ENCODE assay signal across 1 cellular context in the genomic region with DNA sequence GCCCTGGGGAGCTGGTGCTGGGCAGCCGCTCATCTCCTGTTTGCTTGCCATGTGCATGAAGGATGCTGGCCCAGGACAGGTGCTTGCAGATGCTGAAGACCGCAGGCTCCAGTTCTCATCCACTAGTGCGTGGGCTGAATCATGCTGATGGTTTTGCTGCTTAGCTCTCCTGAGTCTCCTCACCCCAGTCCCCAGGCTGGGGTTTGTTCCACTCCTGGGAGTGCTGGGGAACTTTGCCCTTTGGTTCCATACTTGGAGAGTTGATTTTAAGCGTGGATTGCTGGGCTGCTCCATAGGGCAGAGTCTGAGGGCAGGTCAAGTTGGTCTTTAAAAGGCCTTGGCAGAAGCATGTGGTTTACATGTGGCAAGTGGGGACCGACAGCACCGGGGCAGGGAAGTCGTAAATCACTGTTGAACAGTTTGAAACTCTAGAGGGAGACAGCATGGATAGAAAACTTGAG.
TF ChIP-seq lines count a peak whose summit lies in the region.

No MANE protein-coding gene starts in this region.

TF ChIP-seq in HepG2, 621 proteins besides CTCF, POLR2A, EP300 and RAD21 (continued from another document and continues in another):
- TF ChIP-seq, protein P1, sequence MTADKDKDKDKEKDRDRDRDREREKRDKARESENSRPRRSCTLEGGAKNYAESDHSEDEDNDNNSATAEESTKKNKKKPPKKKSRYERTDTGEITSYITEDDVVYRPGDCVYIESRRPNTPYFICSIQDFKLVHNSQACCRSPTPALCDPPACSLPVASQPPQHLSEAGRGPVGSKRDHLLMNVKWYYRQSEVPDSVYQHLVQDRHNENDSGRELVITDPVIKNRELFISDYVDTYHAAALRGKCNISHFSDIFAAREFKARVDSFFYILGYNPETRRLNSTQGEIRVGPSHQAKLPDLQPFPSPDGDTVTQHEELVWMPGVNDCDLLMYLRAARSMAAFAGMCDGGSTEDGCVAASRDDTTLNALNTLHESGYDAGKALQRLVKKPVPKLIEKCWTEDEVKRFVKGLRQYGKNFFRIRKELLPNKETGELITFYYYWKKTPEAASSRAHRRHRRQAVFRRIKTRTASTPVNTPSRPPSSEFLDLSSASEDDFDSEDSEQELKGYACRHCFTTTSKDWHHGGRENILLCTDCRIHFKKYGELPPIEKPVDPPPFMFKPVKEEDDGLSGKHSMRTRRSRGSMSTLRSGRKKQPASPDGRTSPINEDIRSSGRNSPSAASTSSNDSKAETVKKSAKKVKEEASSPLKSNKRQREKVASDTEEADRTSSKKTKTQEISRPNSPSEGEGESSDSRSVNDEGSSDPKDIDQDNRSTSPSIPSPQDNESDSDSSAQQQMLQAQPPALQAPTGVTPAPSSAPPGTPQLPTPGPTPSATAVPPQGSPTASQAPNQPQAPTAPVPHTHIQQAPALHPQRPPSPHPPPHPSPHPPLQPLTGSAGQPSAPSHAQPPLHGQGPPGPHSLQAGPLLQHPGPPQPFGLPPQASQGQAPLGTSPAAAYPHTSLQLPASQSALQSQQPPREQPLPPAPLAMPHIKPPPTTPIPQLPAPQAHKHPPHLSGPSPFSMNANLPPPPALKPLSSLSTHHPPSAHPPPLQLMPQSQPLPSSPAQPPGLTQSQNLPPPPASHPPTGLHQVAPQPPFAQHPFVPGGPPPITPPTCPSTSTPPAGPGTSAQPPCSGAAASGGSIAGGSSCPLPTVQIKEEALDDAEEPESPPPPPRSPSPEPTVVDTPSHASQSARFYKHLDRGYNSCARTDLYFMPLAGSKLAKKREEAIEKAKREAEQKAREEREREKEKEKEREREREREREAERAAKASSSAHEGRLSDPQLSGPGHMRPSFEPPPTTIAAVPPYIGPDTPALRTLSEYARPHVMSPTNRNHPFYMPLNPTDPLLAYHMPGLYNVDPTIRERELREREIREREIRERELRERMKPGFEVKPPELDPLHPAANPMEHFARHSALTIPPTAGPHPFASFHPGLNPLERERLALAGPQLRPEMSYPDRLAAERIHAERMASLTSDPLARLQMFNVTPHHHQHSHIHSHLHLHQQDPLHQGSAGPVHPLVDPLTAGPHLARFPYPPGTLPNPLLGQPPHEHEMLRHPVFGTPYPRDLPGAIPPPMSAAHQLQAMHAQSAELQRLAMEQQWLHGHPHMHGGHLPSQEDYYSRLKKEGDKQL (CRISPR knock-in tag; IDR thresholded peaks at IDR 0.05; ENCODE audit: low read depth) = no peak
- TF ChIP-seq RXRA (CRISPR knock-in tag; IDR thresholded peaks at IDR 0.05) (peak; percentile 20; the same call in 1 of the 2 replicates), SUZ12 (IDR thresholded peaks at IDR 0.05; ENCODE audit: low read depth, low read length) (no peak), ZNF720 (CRISPR knock-in tag; IDR thresholded peaks at IDR 0.05) (no peak), ZC3H13 (CRISPR knock-in tag; IDR thresholded peaks at IDR 0.05) (no peak), ZBTB2 (CRISPR knock-in tag; IDR thresholded peaks at IDR 0.05; ENCODE audit: low read depth) (0 out of 2 replicates have a peak, but pooled peaks have one; percentile 53), NR1H2 (CRISPR knock-in tag; IDR thresholded peaks at IDR 0.05; ENCODE audit: borderline replicate concordance, low read depth) (no peak), ZBTB38 (CRISPR knock-in tag; IDR thresholded peaks at IDR 0.05) (peak; percentile 68), ZNF234 (CRISPR knock-in tag; conservative IDR thresholded peaks at IDR 0.05) (no peak), ZKSCAN5 (CRISPR knock-in tag; IDR thresholded peaks at IDR 0.05) (no peak), ZNF75D (CRISPR knock-in tag; IDR thresholded peaks at IDR 0.05; ENCODE audit: borderline replicate concordance) (no peak), ZNF766 (CRISPR knock-in tag; IDR thresholded peaks at IDR 0.05; ENCODE audit: borderline replicate concordance) (peak; percentile 99; the same call in 1 of the 2 replicates), TMF1 (CRISPR knock-in tag; IDR thresholded peaks at IDR 0.05; ENCODE audit: low read depth) (0 out of 2 replicates have a peak, but pooled peaks have one; percentile 33), MTERF4 (CRISPR knock-in tag; IDR thresholded peaks at IDR 0.05) (no peak), ZNF562 (CRISPR knock-in tag; IDR thresholded peaks at IDR 0.05; ENCODE audit: borderline replicate concordance) (no peak), MEIS2 (CRISPR knock-in tag; IDR thresholded peaks at IDR 0.05) (peak; percentile 92), SALL1 (CRISPR knock-in tag; IDR thresholded peaks at IDR 0.05) (peak; percentile 92), ZNF557 (CRISPR knock-in tag; IDR thresholded peaks at IDR 0.05) (no peak), SKI (IDR thresholded peaks at IDR 0.05; ENCODE audit: partially characterized antibody) (peak; percentile 23), JDP2 (CRISPR knock-in tag; IDR thresholded peaks at IDR 0.05; ENCODE audit: borderline replicate concordance) (no peak), IKZF4 (CRISPR knock-in tag; IDR thresholded peaks at IDR 0.05; ENCODE audit: borderline replicate concordance, low read depth, not compliant biosample characterization) (no peak), YY1 (IDR thresholded peaks at IDR 0.05; ENCODE audit: insufficient read depth, insufficient replicate concordance, low read depth, low read length) (no peak), ZNF597 (CRISPR knock-in tag; IDR thresholded peaks at IDR 0.05) (no peak), ZNF354B (CRISPR knock-in tag; IDR thresholded peaks at IDR 0.05) (no peak), TRIM24 (CRISPR knock-in tag; IDR thresholded peaks at IDR 0.05) (no peak), CCAR2 (optimal IDR thresholded peaks at IDR 0.05; ENCODE audit: low read depth, low read length) (no peak), SMAD1 (CRISPR knock-in tag; IDR thresholded peaks at IDR 0.05; ENCODE audit: borderline replicate concordance, low read depth) (no peak), LBX2 (CRISPR knock-in tag; IDR thresholded peaks at IDR 0.05; ENCODE audit: borderline replicate concordance) (no peak), HNRNPL (IDR thresholded peaks at IDR 0.05; ENCODE audit: low read depth, low read length) (no peak), TBX2 (CRISPR knock-in tag; IDR thresholded peaks at IDR 0.05; ENCODE audit: borderline replicate concordance) (peak; percentile 34; the same call in 1 of the 2 replicates), MZF1 (CRISPR knock-in tag; IDR thresholded peaks at IDR 0.05; ENCODE audit: borderline replicate concordance) (no peak), ZNF275 (CRISPR knock-in tag; IDR thresholded peaks at IDR 0.05; ENCODE audit: borderline replicate concordance) (no peak), RXRB (CRISPR knock-in tag; IDR thresholded peaks at IDR 0.05; ENCODE audit: borderline replicate concordance) (peak; percentile 60), PREB (CRISPR knock-in tag; IDR thresholded peaks at IDR 0.05) (no peak), MIER2 (CRISPR knock-in tag; IDR thresholded peaks at IDR 0.05) (no peak)
- TF ChIP-seq, protein P2, sequence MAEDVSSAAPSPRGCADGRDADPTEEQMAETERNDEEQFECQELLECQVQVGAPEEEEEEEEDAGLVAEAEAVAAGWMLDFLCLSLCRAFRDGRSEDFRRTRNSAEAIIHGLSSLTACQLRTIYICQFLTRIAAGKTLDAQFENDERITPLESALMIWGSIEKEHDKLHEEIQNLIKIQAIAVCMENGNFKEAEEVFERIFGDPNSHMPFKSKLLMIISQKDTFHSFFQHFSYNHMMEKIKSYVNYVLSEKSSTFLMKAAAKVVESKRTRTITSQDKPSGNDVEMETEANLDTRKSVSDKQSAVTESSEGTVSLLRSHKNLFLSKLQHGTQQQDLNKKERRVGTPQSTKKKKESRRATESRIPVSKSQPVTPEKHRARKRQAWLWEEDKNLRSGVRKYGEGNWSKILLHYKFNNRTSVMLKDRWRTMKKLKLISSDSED (CRISPR knock-in tag; IDR thresholded peaks at IDR 0.05) = no peak
- TF ChIP-seq, protein P3, sequence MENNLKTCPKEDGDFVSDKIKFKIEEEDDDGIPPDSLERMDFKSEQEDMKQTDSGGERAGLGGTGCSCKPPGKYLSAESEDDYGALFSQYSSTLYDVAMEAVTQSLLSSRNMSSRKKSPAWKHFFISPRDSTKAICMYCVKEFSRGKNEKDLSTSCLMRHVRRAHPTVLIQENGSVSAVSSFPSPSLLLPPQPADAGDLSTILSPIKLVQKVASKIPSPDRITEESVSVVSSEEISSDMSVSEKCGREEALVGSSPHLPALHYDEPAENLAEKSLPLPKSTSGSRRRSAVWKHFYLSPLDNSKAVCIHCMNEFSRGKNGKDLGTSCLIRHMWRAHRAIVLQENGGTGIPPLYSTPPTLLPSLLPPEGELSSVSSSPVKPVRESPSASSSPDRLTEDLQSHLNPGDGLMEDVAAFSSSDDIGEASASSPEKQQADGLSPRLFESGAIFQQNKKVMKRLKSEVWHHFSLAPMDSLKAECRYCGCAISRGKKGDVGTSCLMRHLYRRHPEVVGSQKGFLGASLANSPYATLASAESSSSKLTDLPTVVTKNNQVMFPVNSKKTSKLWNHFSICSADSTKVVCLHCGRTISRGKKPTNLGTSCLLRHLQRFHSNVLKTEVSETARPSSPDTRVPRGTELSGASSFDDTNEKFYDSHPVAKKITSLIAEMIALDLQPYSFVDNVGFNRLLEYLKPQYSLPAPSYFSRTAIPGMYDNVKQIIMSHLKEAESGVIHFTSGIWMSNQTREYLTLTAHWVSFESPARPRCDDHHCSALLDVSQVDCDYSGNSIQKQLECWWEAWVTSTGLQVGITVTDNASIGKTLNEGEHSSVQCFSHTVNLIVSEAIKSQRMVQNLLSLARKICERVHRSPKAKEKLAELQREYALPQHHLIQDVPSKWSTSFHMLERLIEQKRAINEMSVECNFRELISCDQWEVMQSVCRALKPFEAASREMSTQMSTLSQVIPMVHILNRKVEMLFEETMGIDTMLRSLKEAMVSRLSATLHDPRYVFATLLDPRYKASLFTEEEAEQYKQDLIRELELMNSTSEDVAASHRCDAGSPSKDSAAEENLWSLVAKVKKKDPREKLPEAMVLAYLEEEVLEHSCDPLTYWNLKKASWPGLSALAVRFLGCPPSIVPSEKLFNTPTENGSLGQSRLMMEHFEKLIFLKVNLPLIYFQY (CRISPR knock-in tag; IDR thresholded peaks at IDR 0.05; ENCODE audit: borderline replicate concordance) = no peak
- TF ChIP-seq, protein P4, sequence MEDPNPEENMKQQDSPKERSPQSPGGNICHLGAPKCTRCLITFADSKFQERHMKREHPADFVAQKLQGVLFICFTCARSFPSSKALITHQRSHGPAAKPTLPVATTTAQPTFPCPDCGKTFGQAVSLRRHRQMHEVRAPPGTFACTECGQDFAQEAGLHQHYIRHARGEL (CRISPR knock-in tag; IDR thresholded peaks at IDR 0.05) = no peak
